Comparison of ENCODE assay signal across 8 cellular contexts in the genomic region with DNA sequence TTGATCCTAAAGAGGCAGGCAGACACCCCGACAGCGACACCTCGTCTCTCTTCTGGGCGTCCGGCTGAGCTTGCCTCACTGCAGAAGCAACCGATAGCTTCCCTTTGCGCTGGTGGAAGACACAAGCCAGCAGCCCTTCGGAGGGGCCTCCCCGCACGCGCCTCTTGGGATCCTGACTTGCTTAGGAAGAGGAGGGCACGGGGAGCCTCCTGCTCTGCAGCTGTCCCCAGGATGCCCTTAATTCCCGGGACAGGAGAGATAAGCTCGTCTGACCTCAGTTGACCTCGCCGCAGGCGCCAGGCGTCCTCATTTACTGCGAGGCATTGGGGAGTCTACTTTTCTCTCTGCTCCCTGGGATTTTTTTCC.
DNase-seq lines count a peak whose midpoint lies in the region; ATAC-seq and TF ChIP-seq lines count a peak whose summit lies in the region.

No MANE protein-coding gene starts in this region.

- no peak overlapping the region for H4K91ac ChIP-seq in H9 (ENCODE audit: insufficient read length, low read depth, low read length)

- H3K4me1 Mint-ChIP-seq in Calu3 (ENCODE audit: low read depth, unreplicated experiment) = peaks cover 16% of the 10 kb centered on the region
- peaks cover 16 to 17% of the 10 kb centered on the region in 2 experiments for H3K4me1 Mint-ChIP-seq in H9
- H3K4me1 Mint-ChIP-seq in stimulated activated naive CD8-positive, alpha-beta T cell treated with anti-CD3 and anti-CD28 coated beads, Interleukin-15, Interleukin-2, amounts not matched to agents 100 ng/mL and 50 ng/mL, for 24 hours (ENCODE audit: low read depth) = peaks cover 21% of the 10 kb centered on the region

- H3K79me2 ChIP-seq in H9 (ENCODE audit: insufficient read depth, low read length) = no peaks in the 10 kb centered on the region

- H3K79me1 ChIP-seq in H9 (ENCODE audit: insufficient read depth, low read depth, low read length, poor library complexity, severe bottlenecking) = no peaks in the 10 kb centered on the region

- DNase-seq in Calu3 (no peak), H9 (peak; percentile 59), RPMI7951 (ENCODE audit: low read depth) (peak; percentile 59), colonic mucosa (peak; percentile 64), left lung (peak; percentile 43 to 83), NCI-H128 (lab: John Stamatoyannopoulos, UW; ENCODE audit: unreplicated experiment) (no peak)

- no peak for TF ChIP-seq CTCF in Calu3 (IDR thresholded peaks at IDR 0.05; ENCODE audit: unreplicated experiment)
- TF ChIP-seq CTCF in H9 (conservative IDR thresholded peaks at IDR 0.05) = no peak
- TF ChIP-seq CTCF in colonic mucosa (IDR thresholded peaks at IDR 0.05) = no peak
- TF ChIP-seq CTCF in left lung (IDR thresholded peaks at IDR 0.05) = no peak

- peaks cover 10% of the 10 kb centered on the region for H3K36me3 Mint-ChIP-seq in Calu3 (ENCODE audit: insufficient read depth, unreplicated experiment)
- peaks cover 0 to 14% (median 9%) of the 10 kb centered on the region in 3 experiments; a peak in 4 of 7 replicates for H3K36me3 Mint-ChIP-seq in H9 (ENCODE audit: insufficient read depth in 1 of 3, low read depth in 3 of 3)
- no peaks in the 10 kb centered on the region for H3K36me3 Mint-ChIP-seq in stimulated activated naive CD8-positive, alpha-beta T cell treated with anti-CD3 and anti-CD28 coated beads, Interleukin-15, Interleukin-2, amounts not matched to agents 100 ng/mL and 50 ng/mL, for 24 hours (ENCODE audit: low read depth)

- no peak overlapping the region for H2AK5ac ChIP-seq in H9 (ENCODE audit: insufficient read length, low read length)

- H3K27me3 Mint-ChIP-seq in Calu3 (ENCODE audit: unreplicated experiment) = no peaks in the 10 kb centered on the region
- H3K27me3 Mint-ChIP-seq in H9 (ENCODE audit: low read depth) = peaks cover 42% of the 10 kb centered on the region
- H3K27me3 Mint-ChIP-seq in stimulated activated naive CD8-positive, alpha-beta T cell treated with anti-CD3 and anti-CD28 coated beads, Interleukin-15, Interleukin-2, amounts not matched to agents 100 ng/mL and 50 ng/mL, for 24 hours = no peaks in the 10 kb centered on the region

- no peak overlapping the region for H4K8ac ChIP-seq in H9 (replicated peaks; ENCODE audit: insufficient read length, low read depth, low read length)

- no peak overlapping the region for H4K5ac ChIP-seq in H9 (ENCODE audit: insufficient read length, low read depth, low read length)

- H3K27ac ChIP-seq in H9 (ENCODE audit: insufficient read length, low read depth, low read length) (no peak overlapping the region), colonic mucosa (peak overlapping the region; percentile 49), left lung (peak overlapping the region; percentile 67 to 76)

- peaks cover 4% of the 10 kb centered on the region for H3K23me2 ChIP-seq in H9 (ENCODE audit: insufficient read length, low read depth, low read length, poor library complexity, severe bottlenecking)

- H2BK12ac ChIP-seq in H9 (ENCODE audit: insufficient read length, low read depth, low read length) = no peak overlapping the region

- CTCF ChIA-PET in Calu3 (lab: Charles Lee) = interaction anchor here (0.6 kb wide), 1 partner anchor 764 kb away, joined by 6 read pairs; no protein-coding TSS in a partner anchor

- no peak overlapping the region for H3K4ac ChIP-seq in H9 (ENCODE audit: low read depth, low read length)

- no peak overlapping the region for H2BK5ac ChIP-seq in H9 (ENCODE audit: insufficient read length, low read length)

- no peak overlapping the region for H2BK20ac ChIP-seq in H9 (ENCODE audit: low read depth, low read length, poor library complexity, severe bottlenecking)

- H3K4me1 ChIP-seq in H9 (ENCODE audit: insufficient read depth, low read length) (peaks cover 2% of the 10 kb centered on the region; the same call in 1 of the 2 replicates), colonic mucosa (no peaks in the 10 kb centered on the region), left lung (peaks cover 3 to 22% of the 10 kb centered on the region in 2 donors)

- no peak overlapping the region for H3K56ac ChIP-seq in H9 (ENCODE audit: insufficient read length, low read depth, low read length)

- no peak overlapping the region for H2AFZ ChIP-seq in H9 (ENCODE audit: low read length)

- intact Hi-C loops in Calu3 (cut with micrococcal nuclease; ENCODE audit: unreplicated experiment) (no loop called here), colonic mucosa (cut with DNase I) (loop anchor here (10.0 kb wide), 2 partner anchors 503 to 1283 kb away; no protein-coding TSS in a partner anchor), left lung (cut with DNase I) (no loop called here)

- no peak overlapping the region for H3K23ac ChIP-seq in H9 (ENCODE audit: insufficient read length, low read depth, low read length)

- no peak overlapping the region for H2BK15ac ChIP-seq in H9 (ENCODE audit: low read depth, low read length)

- H3K4me3 Mint-ChIP-seq in Calu3 (ENCODE audit: low read depth, unreplicated experiment) = peak overlapping the region; percentile 72
- H3K4me3 Mint-ChIP-seq in H9 = peak overlapping the region; percentile 64 to 68
- H3K4me3 Mint-ChIP-seq in stimulated activated naive CD8-positive, alpha-beta T cell treated with anti-CD3 and anti-CD28 coated beads, Interleukin-15, Interleukin-2, amounts not matched to agents 100 ng/mL and 50 ng/mL, for 24 hours = peak overlapping the region; percentile 75

- TSS peak; percentile 85 for BruUV-seq in Calu3 (replicated peaks; lab: Mats Ljungman, UMichigan)

- H3K4me3 ChIP-seq in colonic mucosa = peak overlapping the region; percentile 74
- peak overlapping the region; percentile 38 to 65 for H3K4me3 ChIP-seq in left lung

- H3K4me2 ChIP-seq in H9 (ENCODE audit: insufficient read depth, insufficient read length, low read length) = peak overlapping the region; percentile 37

- no peak overlapping the region; the same call in 1 of the 2 replicates for H3K14ac ChIP-seq in H9 (ENCODE audit: insufficient read depth, low read length)

- H3K36me3 ChIP-seq in colonic mucosa = no peaks in the 10 kb centered on the region
- no peaks in the 10 kb centered on the region for H3K36me3 ChIP-seq in left lung

- H3K9me3 ChIP-seq in H9 (ENCODE audit: control insufficient read depth, low read depth, low read length) (no peaks in the 10 kb centered on the region), colonic mucosa (no peaks in the 10 kb centered on the region), left lung (no peaks in the 10 kb centered on the region)

- no peaks in the 10 kb centered on the region for H3K9me3 Mint-ChIP-seq in Calu3 (ENCODE audit: low read depth, unreplicated experiment)
- peaks cover 9 to 10% of the 10 kb centered on the region in 2 experiments for H3K9me3 Mint-ChIP-seq in H9
- H3K9me3 Mint-ChIP-seq in stimulated activated naive CD8-positive, alpha-beta T cell treated with anti-CD3 and anti-CD28 coated beads, Interleukin-15, Interleukin-2, amounts not matched to agents 100 ng/mL and 50 ng/mL, for 24 hours = no peaks in the 10 kb centered on the region

- H4K20me1 ChIP-seq in H9 (ENCODE audit: control insufficient read depth, insufficient read depth, insufficient read length) = no peaks in the 10 kb centered on the region

- H3K18ac ChIP-seq in H9 (ENCODE audit: insufficient read length, low read depth, low read length) = no peak overlapping the region

- no peak overlapping the region for H2BK120ac ChIP-seq in H9 (ENCODE audit: low read depth, low read length, poor library complexity, severe bottlenecking)

- H3K9ac ChIP-seq in H9 (ENCODE audit: extremely low read depth, insufficient read length, low read length) (no peak overlapping the region), colonic mucosa (ENCODE audit: low read depth in 2 of 2, low read length in 2 of 2) (peak overlapping the region; percentile 53 to 78)

- H3K27me3 ChIP-seq in H9 (ENCODE audit: insufficient read depth, low read length) (no peaks in the 10 kb centered on the region), colonic mucosa (no peaks in the 10 kb centered on the region), left lung (no peaks in the 10 kb centered on the region)

- H3T11ph ChIP-seq in H9 (ENCODE audit: low read length) = no peak overlapping the region

- H3K27ac Mint-ChIP-seq in Calu3 (ENCODE audit: unreplicated experiment) (no peak overlapping the region), H9 (peak overlapping the region in 2 of 3 experiments; percentile 36 to 53; a peak in 2 of 7 replicates)
- peak overlapping the region; percentile 83 for H3K27ac Mint-ChIP-seq in stimulated activated naive CD8-positive, alpha-beta T cell treated with anti-CD3 and anti-CD28 coated beads, Interleukin-15, Interleukin-2, amounts not matched to agents 100 ng/mL and 50 ng/mL, for 24 hours

- ATAC-seq in left lung (peak; percentile 34), GM19452 (IDR thresholded peaks at IDR 0.05; ENCODE audit: unreplicated experiment) (no peak)

- no CpG with 5 or more reads among the region's 19 CpGs for WGBS in H9 (ENCODE audit: extremely low coverage, insufficient read length, low lambda C conversion rate)

Comparison
In these comparisons a context has a peak if more than half of its experiments do, and no peak if none do; other contexts are left out.
1. DNase-seq: peak in H9 (single experiment), RPMI7951 (single experiment), colonic mucosa (single experiment) and left lung (2 of 2); none in Calu3 (single experiment) and NCI-H128 (single experiment).
2. Peak in every context shown above with its lines, with median percentiles within 50 percentile points of each other: H3K4me3 Mint-ChIP-seq.